ENCODE assay signal across 26 cellular contexts in the genomic region with DNA sequence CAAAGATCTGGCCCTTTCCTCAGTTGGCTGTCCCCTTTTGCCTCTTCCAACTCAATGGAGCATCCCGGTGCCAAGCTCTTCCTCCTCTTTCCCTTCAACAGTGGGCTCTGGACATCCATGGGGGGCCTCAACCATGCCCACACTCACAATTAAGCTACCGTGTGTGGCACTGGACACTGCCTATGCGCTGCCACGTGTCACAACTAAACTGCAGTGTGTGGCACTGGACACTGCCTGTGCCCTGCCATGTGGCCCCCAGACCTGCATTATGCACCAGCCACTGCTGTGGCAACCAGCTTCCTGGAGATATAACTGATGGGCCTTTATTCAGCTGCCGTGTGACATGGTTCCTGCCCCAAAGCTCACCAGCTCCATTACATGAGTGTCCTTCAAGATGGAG.
DNase-seq lines count a peak whose midpoint lies in the region; ATAC-seq, FAIRE-seq and TF ChIP-seq lines count a peak whose summit lies in the region.
"Had no signal": no experiment of that assay in that cellular context is flagged by ENCODE, and none has a peak within 500 bp of the region (broad histone marks: within the 10 kb centered on the region; RNA-seq: fewer than 3 reads in every experiment).

No MANE protein-coding gene starts in this region.

- H4K20me1 ChIP-seq in H9 (ENCODE audit: control insufficient read depth, insufficient read depth, insufficient read length) (no peaks in the 10 kb centered on the region), HepG2 (ENCODE audit: insufficient read depth, low read length) (no peaks in the 10 kb centered on the region), neural progenitor cell (ENCODE audit: low read depth) (no peaks in the 10 kb centered on the region)
- H4K20me1 ChIP-seq: BLaER1 had no signal

- H3K79me2 ChIP-seq in H9 (ENCODE audit: insufficient read depth, low read length) (no peaks in the 10 kb centered on the region), HepG2 (ENCODE audit: insufficient read depth, low read length) (no peaks in the 10 kb centered on the region), neural progenitor cell (ENCODE audit: low read depth) (no peaks in the 10 kb centered on the region)

- TF ChIP-seq EP300 in HepG2 (IDR thresholded peaks at IDR 0.05; ENCODE audit: low read depth in 2 of 2, low read length in 2 of 2) (no peak), HepG2 (CRISPR knock-in tag; IDR thresholded peaks at IDR 0.05; ENCODE audit: borderline replicate concordance) (no peak)

- no peaks in the 10 kb centered on the region; a peak in 1 of 5 replicates for H3K9me3 Mint-ChIP-seq in H9
- H3K9me3 Mint-ChIP-seq in neural progenitor cell: no peaks in the 10 kb centered on the region
- no peaks in the 10 kb centered on the region for H3K9me3 Mint-ChIP-seq in endodermal cell

- H3K4me1 ChIP-seq in H9 (ENCODE audit: insufficient read depth, low read length): peaks cover 5% of the 10 kb centered on the region; the same call in 1 of the 2 replicates
- no peaks in the 10 kb centered on the region for H3K4me1 ChIP-seq in HepG2 (ENCODE audit: insufficient read depth, low read length)
- H3K4me1 ChIP-seq in neural progenitor cell: peaks cover 33% of the 10 kb centered on the region
- H3K4me1 ChIP-seq in endodermal cell (ENCODE audit: control insufficient read depth, insufficient read depth, low read length): peaks cover 3% of the 10 kb centered on the region
- H3K4me1 ChIP-seq: BE2C, Caco-2 had no signal

- no peak for ATAC-seq in HepG2

- H3K4me2 ChIP-seq in H9 (ENCODE audit: insufficient read depth, insufficient read length, low read length): no peak overlapping the region
- no peak overlapping the region for H3K4me2 ChIP-seq in HepG2 (ENCODE audit: low read depth, low read length)
- H3K4me2 ChIP-seq in neural progenitor cell: peak overlapping the region; percentile 30
- H3K4me2 ChIP-seq: BLaER1 had no signal

- H3K9ac ChIP-seq in H9 (ENCODE audit: extremely low read depth, insufficient read length, low read length) (no peak overlapping the region), HepG2 (ENCODE audit: insufficient read depth, low read depth, low read length) (no peak overlapping the region), neural progenitor cell (no peak overlapping the region), endodermal cell (ENCODE audit: extremely low read depth, low read length, poor library complexity, severe bottlenecking) (no peak overlapping the region)
- H3K9ac ChIP-seq: BLaER1 had no signal

- H4K5ac ChIP-seq in H9 (ENCODE audit: insufficient read length, low read depth, low read length): no peak overlapping the region

- H3K4me3 ChIP-seq in HepG2 (replicated peaks in 1 of 3; ENCODE audit: insufficient read depth in 1 of 3, low read depth in 2 of 3, low read length in 3 of 3): no peak overlapping the region
- H3K4me3 ChIP-seq in neural progenitor cell: no peak overlapping the region
- H3K4me3 ChIP-seq in endodermal cell (ENCODE audit: low read length): no peak overlapping the region
- H3K4me3 ChIP-seq: BLaER1 had no signal

- POLR2A ChIA-PET in HepG2 (lab: Yijun Ruan, JAX): no interaction called here

- TF ChIP-seq CTCF in H9 (conservative IDR thresholded peaks at IDR 0.05): no peak
- TF ChIP-seq CTCF in HepG2 (CRISPR knock-in tag; IDR thresholded peaks at IDR 0.05): no peak
- TF ChIP-seq CTCF in neural progenitor cell (IDR thresholded peaks at IDR 0.05): no peak
- TF ChIP-seq CTCF in GM10266 (IDR thresholded peaks at IDR 0.05; ENCODE audit: control insufficient read depth, insufficient read depth, low read depth, missing control alignments): no peak
- no peak for TF ChIP-seq CTCF in endodermal cell (conservative IDR thresholded peaks at IDR 0.05)

- H3K4me1 Mint-ChIP-seq in H9 (peaks cover 24 to 26% of the 10 kb centered on the region in 2 experiments), neural progenitor cell (peaks cover 24% of the 10 kb centered on the region), endodermal cell (peaks cover 30% of the 10 kb centered on the region)
- H3K4me1 Mint-ChIP-seq: CD14-positive monocyte had no signal

- no peak overlapping the region for H3K27ac ChIP-seq in H9 (ENCODE audit: insufficient read length, low read depth, low read length)
- H3K27ac ChIP-seq in HepG2 (ENCODE audit: extremely low read length, insufficient read depth, low read length): no peak overlapping the region
- no peak overlapping the region for H3K27ac ChIP-seq in neural progenitor cell
- H3K27ac ChIP-seq in endodermal cell (ENCODE audit: low read depth, low read length): no peak overlapping the region
- H3K27ac ChIP-seq: BLaER1 had no signal

- no peak overlapping the region for H2AK5ac ChIP-seq in H9 (ENCODE audit: insufficient read length, low read length)

- peaks cover 0 to 2% (median 0%) of the 10 kb centered on the region in 3 experiments; a peak in 2 of 7 replicates for H3K36me3 Mint-ChIP-seq in H9 (ENCODE audit: insufficient read depth in 1 of 3, low read depth in 3 of 3)
- H3K36me3 Mint-ChIP-seq in neural progenitor cell: no peaks in the 10 kb centered on the region
- H3K36me3 Mint-ChIP-seq in endodermal cell (ENCODE audit: low read depth): no peaks in the 10 kb centered on the region
- H3K36me3 Mint-ChIP-seq: CD14-positive monocyte; CD4-positive, alpha-beta memory T cell; CD4-positive, CD25-positive, alpha-beta regulatory T cell had no signal

- H3K27me3 Mint-ChIP-seq in H9 (ENCODE audit: low read depth): peaks cover 94% of the 10 kb centered on the region
- H3K27me3 Mint-ChIP-seq in neural progenitor cell (ENCODE audit: insufficient read depth, low read depth): peaks cover 18% of the 10 kb centered on the region
- peaks cover 46% of the 10 kb centered on the region for H3K27me3 Mint-ChIP-seq in endodermal cell (ENCODE audit: insufficient read depth)
- H3K27me3 Mint-ChIP-seq: CD4-positive, CD25-positive, alpha-beta regulatory T cell had no signal

- no peak overlapping the region for H3K27ac Mint-ChIP-seq in H9
- peak overlapping the region; percentile 22 for H3K27ac Mint-ChIP-seq in neural progenitor cell
- H3K27ac Mint-ChIP-seq in endodermal cell: no peak overlapping the region
- H3K27ac Mint-ChIP-seq: CD14-positive monocyte; CD4-positive, alpha-beta memory T cell had no signal

- no peak overlapping the region for H2BK5ac ChIP-seq in H9 (ENCODE audit: insufficient read length, low read length)

- no peak overlapping the region for H2BK15ac ChIP-seq in H9 (ENCODE audit: low read depth, low read length)

- in situ Hi-C loops in HepG2 (cut with HindIII; ENCODE audit: extremely low pct_ligation_motif_present, low pct_unique_long_range_greater_than_20kb): no loop called here

- H3K18ac ChIP-seq in H9 (ENCODE audit: insufficient read length, low read depth, low read length): no peak overlapping the region

- H3K36me3 ChIP-seq in HepG2 (replicated peaks in 1 of 2; ENCODE audit: control insufficient read depth in 1 of 2, insufficient read depth in 2 of 2, low read length in 2 of 2): no peaks in the 10 kb centered on the region
- H3K36me3 ChIP-seq in neural progenitor cell: no peaks in the 10 kb centered on the region
- H3K36me3 ChIP-seq in endodermal cell (ENCODE audit: control insufficient read depth, insufficient read depth, low read length): no peaks in the 10 kb centered on the region
- H3K36me3 ChIP-seq: BE2C, BLaER1 had no signal

- no peak overlapping the region for H2AFZ ChIP-seq in H9 (ENCODE audit: low read length)
- H2AFZ ChIP-seq in HepG2 (ENCODE audit: low read length): no peak overlapping the region
- H2AFZ ChIP-seq in neural progenitor cell (replicated peaks): no peak overlapping the region

- DNase-seq in H9 (no peak), HepG2 (ENCODE audit: low spot score) (no peak), neural progenitor cell (ENCODE audit: low spot score) (no peak), urothelium cell line (ENCODE audit: low spot score) (no peak), GM10266 (ENCODE audit: extremely low spot score) (no peak), endodermal cell (no peak), NCI-H1417 (lab: John Stamatoyannopoulos, UW) (no peak), NCI-H1417 treated with DMSO at 0.1 percent for 48 hours (lab: John Stamatoyannopoulos, UW) (no peak)
- DNase-seq: 8988T; ACHN; BE2C; Caco-2; Calu3; CD4-positive, alpha-beta memory T cell; CD4-positive, CD25-positive, alpha-beta regulatory T cell; DMS53; DMS79; DND-41; EL; GDM1 had no signal

- no peak for FAIRE-seq in HepG2 (lab: Jason Lieb, UNC)
- peak; percentile 58 for FAIRE-seq in urothelium cell line (lab: Jason Lieb, UNC)
- FAIRE-seq: A204.1, D721Med, GM12891, GM19239 had no signal

- no peak overlapping the region for H2BK20ac ChIP-seq in H9 (ENCODE audit: low read depth, low read length, poor library complexity, severe bottlenecking)

- H4K8ac ChIP-seq in H9 (replicated peaks; ENCODE audit: insufficient read length, low read depth, low read length): no peak overlapping the region

- TF ChIP-seq RAD21 in HepG2 (CRISPR knock-in tag; IDR thresholded peaks at IDR 0.05): no peak

- H3K4me3 Mint-ChIP-seq in H9: no peak overlapping the region
- H3K4me3 Mint-ChIP-seq in neural progenitor cell: no peak overlapping the region
- no peak overlapping the region for H3K4me3 Mint-ChIP-seq in endodermal cell
- H3K4me3 Mint-ChIP-seq: CD14-positive monocyte; CD4-positive, alpha-beta memory T cell; CD4-positive, CD25-positive, alpha-beta regulatory T cell had no signal

- H3K23ac ChIP-seq in H9 (ENCODE audit: insufficient read length, low read depth, low read length): no peak overlapping the region

- no peaks in the 10 kb centered on the region for H3K79me1 ChIP-seq in H9 (ENCODE audit: insufficient read depth, low read depth, low read length, poor library complexity, severe bottlenecking)

- BruUV-seq in HepG2 (replicated peaks; lab: Mats Ljungman, UMichigan): no TSS peak

- WGBS in H9 (ENCODE audit: extremely low coverage, insufficient read length, low lambda C conversion rate): no CpG with 5 or more reads among the region's 5 CpGs
- WGBS in HepG2 (ENCODE audit: low lambda C conversion rate): 0% methylated on average over 2 of the region's 5 CpGs
- WGBS in endodermal cell (ENCODE audit: insufficient coverage in 1 of 2, insufficient read length in 1 of 2), 2 experiments: 92% methylated on average over 5 of the region's 5 CpGs

- H4K91ac ChIP-seq in H9 (ENCODE audit: insufficient read length, low read depth, low read length): no peak overlapping the region

- no peak overlapping the region for H2BK120ac ChIP-seq in H9 (ENCODE audit: low read depth, low read length, poor library complexity, severe bottlenecking)

- no peak overlapping the region for H2BK12ac ChIP-seq in H9 (ENCODE audit: insufficient read length, low read depth, low read length)

- H3F3A ChIP-seq in neural progenitor cell (ENCODE audit: low read depth): peaks cover 24% of the 10 kb centered on the region

- CTCF ChIA-PET in HepG2 (lab: Yijun Ruan, JAX; ENCODE audit: low intra/inter-chr PET ratio, low total read pairs): no interaction called here

- intact Hi-C loops in HepG2 (cut with micrococcal nuclease; ENCODE audit: unreplicated experiment): no loop called here

- no peaks in the 10 kb centered on the region for H3K9me3 ChIP-seq in H9 (ENCODE audit: control insufficient read depth, low read depth, low read length)
- peaks cover 5% of the 10 kb centered on the region; the same call in 1 of the 2 replicates for H3K9me3 ChIP-seq in HepG2 (ENCODE audit: low read length)
- H3K9me3 ChIP-seq in neural progenitor cell (ENCODE audit: low read depth): no peaks in the 10 kb centered on the region
- H3K9me3 ChIP-seq in endodermal cell (ENCODE audit: control insufficient read depth, low read length): no peaks in the 10 kb centered on the region
- H3K9me3 ChIP-seq: BE2C, BLaER1, Caco-2 had no signal

- no peak overlapping the region for H3K56ac ChIP-seq in H9 (ENCODE audit: insufficient read length, low read depth, low read length)

- H3K23me2 ChIP-seq in H9 (ENCODE audit: insufficient read length, low read depth, low read length, poor library complexity, severe bottlenecking): no peaks in the 10 kb centered on the region

- no peak overlapping the region for H3K4ac ChIP-seq in H9 (ENCODE audit: low read depth, low read length)

- H3T11ph ChIP-seq in H9 (ENCODE audit: low read length): no peak overlapping the region

- peaks cover 5% of the 10 kb centered on the region; the same call in 1 of the 2 replicates for H3K27me3 ChIP-seq in H9 (ENCODE audit: insufficient read depth, low read length)
- H3K27me3 ChIP-seq in HepG2 (ENCODE audit: control insufficient read depth in 1 of 2, insufficient read depth in 2 of 2, low read length in 2 of 2): no peaks in the 10 kb centered on the region
- peaks cover 64% of the 10 kb centered on the region for H3K27me3 ChIP-seq in neural progenitor cell
- H3K27me3 ChIP-seq in endodermal cell (ENCODE audit: control insufficient read depth, insufficient read depth, low read length, poor library complexity, severe bottlenecking): no peaks in the 10 kb centered on the region
- H3K27me3 ChIP-seq: BE2C, BLaER1 had no signal

- no peak for TF ChIP-seq POLR2A in HepG2 (IDR thresholded peaks at IDR 0.05; ENCODE audit: insufficient read depth in 1 of 2, low read depth in 2 of 2, low read length in 2 of 2)

- peak overlapping the region; percentile 65 for H3K14ac ChIP-seq in H9 (ENCODE audit: insufficient read depth, low read length)
